11 cellular contexts compared by ENCODE assay signal in the genomic region with DNA sequence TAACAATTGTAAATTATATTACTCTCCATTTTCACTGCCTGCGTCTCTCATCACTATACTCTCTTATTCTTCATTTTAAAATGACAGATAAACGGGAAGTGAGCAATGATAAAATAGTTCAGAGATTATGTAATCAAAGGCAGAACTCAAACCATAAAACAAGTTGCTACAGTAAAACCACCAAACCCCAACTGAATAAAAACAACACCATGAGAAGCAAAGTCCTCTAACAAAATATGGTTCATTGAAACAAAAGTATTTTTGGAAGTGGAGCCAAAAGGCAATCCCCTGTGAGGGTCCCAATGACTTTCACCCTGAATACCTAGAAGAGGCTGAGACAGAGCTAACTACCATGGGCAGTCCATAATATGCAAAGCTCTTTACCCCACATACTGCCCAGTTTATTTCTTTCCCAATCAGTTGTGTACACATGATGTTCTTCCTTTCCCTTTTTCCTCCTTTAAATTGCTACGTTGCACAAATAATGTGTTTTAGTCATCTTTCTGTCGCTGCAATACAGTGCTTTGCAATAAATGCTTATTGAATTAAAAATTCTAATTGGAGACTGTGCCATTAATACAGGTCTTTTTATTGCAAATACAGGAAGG.
A peak's percentile ranks its signal among the peaks of the same experiment; 100 is the strongest.
DNase-seq lines count a peak whose midpoint lies in the region; ATAC-seq and TF ChIP-seq lines count a peak whose summit lies in the region.
"Had no signal": no experiment of that assay in that cellular context is flagged by ENCODE, and none has a peak within 500 bp of the region (broad histone marks: within the 10 kb centered on the region; RNA-seq: fewer than 3 reads in every experiment).

No MANE protein-coding gene starts in this region.

- H3K27ac Mint-ChIP-seq in activated naive CD8-positive, alpha-beta T cell treated with anti-CD3 and anti-CD28 coated beads, Interleukin-2, amount 10 ng/mL, durations not matched to agents 7 days and 5 days, result peak overlapping the region; percentile 59

- H3K9me3 ChIP-seq in lung (ENCODE audit: control insufficient read depth in 2 of 2, insufficient read depth in 1 of 2, low read length in 1 of 2), result peaks cover 0 to 4% of the 10 kb centered on the region in 2 donors
- H3K9me3 ChIP-seq: ascending aorta, thoracic aorta had no signal

- peak overlapping the region; percentile 63 for H3K4me3 Mint-ChIP-seq in activated naive CD8-positive, alpha-beta T cell treated with anti-CD3 and anti-CD28 coated beads, Interleukin-2, amount 10 ng/mL, durations not matched to agents 7 days and 5 days

- H3K36me3 ChIP-seq in lung (ENCODE audit: control insufficient read depth in 2 of 2, insufficient read depth in 2 of 2, low read length in 2 of 2), result no peaks in the 10 kb centered on the region
- H3K36me3 ChIP-seq: ascending aorta, thoracic aorta, WERI-Rb-1 had no signal

- H3K4me3 ChIP-seq in lung, result no peak overlapping the region
- H3K4me3 ChIP-seq: ascending aorta, thoracic aorta had no signal

- H3K9me3 Mint-ChIP-seq in activated naive CD8-positive, alpha-beta T cell treated with anti-CD3 and anti-CD28 coated beads, Interleukin-2, amount 10 ng/mL, durations not matched to agents 7 days and 5 days, result peaks cover 4% of the 10 kb centered on the region

- no peaks in the 10 kb centered on the region for H3K4me1 ChIP-seq in lung (ENCODE audit: control insufficient read depth in 2 of 2, insufficient read depth in 2 of 2, low read length in 2 of 2)
- H3K4me1 ChIP-seq: ascending aorta had no signal

- 26 to 51% methylated on average over 4 of the region's 4 CpGs for WGBS in lung, 2 donors

- TF ChIP-seq CTCF in lung (IDR thresholded peaks at IDR 0.05; ENCODE audit: control extremely low read depth, extremely low read depth), result no peak

- H3K27ac ChIP-seq in lung (ENCODE audit: low read depth in 1 of 2, low read length in 1 of 2), result no peak overlapping the region
- H3K27ac ChIP-seq: thoracic aorta, WERI-Rb-1 had no signal

- H3K27me3 ChIP-seq in lung (ENCODE audit: control insufficient read depth, insufficient read depth), result no peaks in the 10 kb centered on the region
- H3K27me3 ChIP-seq: ascending aorta had no signal

- POLR2A ChIA-PET in activated naive CD8-positive, alpha-beta T cell treated with anti-CD3 and anti-CD28 coated beads, Interleukin-2, amount 10 ng/mL, durations not matched to agents 7 days and 5 days (lab: Charles Lee), result interaction anchor here (1.6 kb wide), 1 partner anchor 9 kb away, joined by 4 read pairs; no protein-coding TSS in a partner anchor

- no peaks in the 10 kb centered on the region for H3K27me3 Mint-ChIP-seq in activated naive CD8-positive, alpha-beta T cell treated with anti-CD3 and anti-CD28 coated beads, Interleukin-2, amount 10 ng/mL, durations not matched to agents 7 days and 5 days

- DNase-seq in CD1c-positive myeloid dendritic cell (ENCODE audit: extremely low spot score) (peak; percentile 81), KBM-7 (peak; percentile 56), lung (ENCODE audit: low spot score) (no peak), NCI-H2171 treated with DMSO at 0.1 percent for 48 hours (lab: John Stamatoyannopoulos, UW) (no peak), NCI-H1048 (lab: John Stamatoyannopoulos, UW) (no peak)
- no peak for DNase-seq in activated naive CD8-positive, alpha-beta T cell treated with anti-CD3 and anti-CD28 coated beads, Interleukin-2, amount 10 ng/mL, durations not matched to agents 7 days and 5 days
- DNase-seq: WERI-Rb-1 had no signal

- peaks cover 14% of the 10 kb centered on the region for H3K36me3 Mint-ChIP-seq in activated naive CD8-positive, alpha-beta T cell treated with anti-CD3 and anti-CD28 coated beads, Interleukin-2, amount 10 ng/mL, durations not matched to agents 7 days and 5 days

- ATAC-seq in activated naive CD8-positive, alpha-beta T cell treated with anti-CD3 and anti-CD28 coated beads, Interleukin-2, amount 10 ng/mL, durations not matched to agents 7 days and 5 days (ENCODE audit: low read depth), result peak; percentile 18
- ATAC-seq in lung (ENCODE audit: insufficient read depth, low FRiP score) (peak; percentile 41), HG03571 (IDR thresholded peaks at IDR 0.05; ENCODE audit: unreplicated experiment) (no peak), HG03565 (IDR thresholded peaks at IDR 0.05; ENCODE audit: unreplicated experiment) (no peak)

- in situ Hi-C loops in KBM-7 (cut with MboI; ENCODE audit: low pct_unique_long_range_greater_than_20kb, low sequenced_read_pairs), result no loop called here

- H3K4me1 Mint-ChIP-seq in activated naive CD8-positive, alpha-beta T cell treated with anti-CD3 and anti-CD28 coated beads, Interleukin-2, amount 10 ng/mL, durations not matched to agents 7 days and 5 days, result peaks cover 9% of the 10 kb centered on the region

Comparison
In these comparisons a context has a peak if more than half of its experiments do, and no peak if none do; other contexts are left out.
1. DNase-seq: peak in CD1c-positive myeloid dendritic cell (single experiment) and KBM-7 (single experiment); none in activated naive CD8-positive, alpha-beta T cell treated with anti-CD3 and anti-CD28 coated beads, Interleukin-2, amount 10 ng/mL, durations not matched to agents 7 days and 5 days (single experiment), lung (single experiment), NCI-H2171 treated with DMSO at 0.1 percent for 48 hours (single experiment) and NCI-H1048 (single experiment).
2. ATAC-seq: peak in activated naive CD8-positive, alpha-beta T cell treated with anti-CD3 and anti-CD28 coated beads, Interleukin-2, amount 10 ng/mL, durations not matched to agents 7 days and 5 days (single experiment) and lung (single experiment); none in HG03571 (single experiment) and HG03565 (single experiment).